In genomic region chr19:19063183-19064097, GRCh38 we compare ENCODE assay signal across 8 cellular contexts. TPM values are rescaled to one million over a fixed set of nuclear protein-coding genes. Genes with fewer than 3 reads are reported as not detected.
DNase-seq lines count a peak whose midpoint lies in the region; ATAC-seq and TF ChIP-seq lines count a peak whose summit lies in the region.

SLC25A42 (plus strand) TSS chr19:19063994; CDS start chr19:19096125, 32,131 bp downstream.

- peak within 1 kb of the TSS; percentile 33 to 72 for H3K27ac ChIP-seq in ovary
- peak within 1 kb of the TSS; percentile 85 for H3K27ac ChIP-seq in tibial artery

- TF ChIP-seq CTCF in ovary (IDR thresholded peaks at IDR 0.05) (no peak), tibial artery (IDR thresholded peaks at IDR 0.05) (no peak)

- peaks cover 3% of the 10 kb centered on the region for H3K4me1 ChIP-seq in ovary (ENCODE audit: insufficient read depth)
- peaks cover 0 to 25% (median 19%) of the 10 kb centered on the region in 4 donors for H3K4me1 ChIP-seq in tibial artery

- ATAC-seq in HG02759 (IDR thresholded peaks at IDR 0.05; ENCODE audit: unreplicated experiment) (peak; percentile 89), Right ventricle myocardium inferior (peak; percentile 96)

- TF ChIP-seq EP300 in ovary (IDR thresholded peaks at IDR 0.05) = no peak

- DNase-seq in NCI-H1417 (lab: John Stamatoyannopoulos, UW) (peak; percentile 95 to 99 (median 99)), SW 1271 (lab: John Stamatoyannopoulos, UW) (peak; percentile 96 to 99), Right ventricle myocardium inferior (ENCODE audit: missing footprints) (peak; percentile 99), ovary (peak; percentile 99 to 100 (median 100)), tibial artery (peak; percentile 99 to 100)
- DNase-seq in activated naive CD8-positive, alpha-beta T cell treated with anti-CD3 and anti-CD28 coated beads, Interleukin-2, amount 50 U/mL, for 16 hours (ENCODE audit: low read depth, low spot score) = peak; percentile 98

- H3K4me3 ChIP-seq in ovary (peak within 1 kb of the TSS; percentile 83), tibial artery (peak within 1 kb of the TSS; percentile 85 to 90)

- intact Hi-C loops in Right ventricle myocardium inferior (cut with DNase I) (loop anchor here (1.0 to 10.0 kb wide), 3 partner anchors 75 to 261 kb away; partner anchors contain the start of genes BORCS8, MAU2, RFXANK and SUGP1), ovary (cut with DNase I) (loop anchor here in 1 of 4 donors (5.0 kb wide), 1 partner anchor 74 kb away; the partner anchor contains the start of gene TMEM161A), tibial artery (cut with DNase I; ENCODE audit: low total_unique reads) (no loop called here)

- 2 to 4% (median 2%) methylated on average over 50 to 77 of the region's 77 CpGs for WGBS in ovary, 3 donors

- no peaks in the 10 kb centered on the region for H3K9me3 ChIP-seq in ovary
- no peaks in the 10 kb centered on the region for H3K9me3 ChIP-seq in tibial artery

- no peaks in the 10 kb centered on the region for H3K36me3 ChIP-seq in ovary
- peaks cover 0 to 18% (median 0%) of the 10 kb centered on the region in 3 donors for H3K36me3 ChIP-seq in tibial artery

- no peaks in the 10 kb centered on the region for H3K27me3 ChIP-seq in ovary
- no peaks in the 10 kb centered on the region for H3K27me3 ChIP-seq in tibial artery

- TF ChIP-seq POLR2A in GM10847 (IDR thresholded peaks at IDR 0.05; ENCODE audit: extremely low read depth, insufficient read length) (peak; percentile 51), ovary (IDR thresholded peaks at IDR 0.05) (no peak)

RNA-seq across cellular contexts. Expression of gene SLC25A42, which starts in this region (rescaled TPM):
- total RNA-seq in Right ventricle myocardium inferior (30.9 TPM), ovary (10 to 100 TPM in 6 of 7 donors, 1 to 10 TPM in 1; 9.5 to 34.3 (median 23.2) TPM)
- 10 to 100 TPM in 1 of 2 donors, 1 to 10 TPM in 1; 6.5 to 18.8 TPM for polyA plus RNA-seq in ovary

Comparison
In these comparisons a context has a peak if more than half of its experiments do, and no peak if none do; other contexts are left out.
1. Peak in every context shown above with its lines: DNase-seq, ATAC-seq, H3K4me3 ChIP-seq and H3K27ac ChIP-seq.